In genomic region chr6:47135772-47136171, GRCh38 we compare ENCODE assay signal across 1 cellular context.
TF ChIP-seq lines count a peak whose summit lies in the region.

No MANE protein-coding gene starts in this region.

TF ChIP-seq in GM23338, 12 proteins besides CTCF, POLR2A, EP300 and RAD21 (continued from another document):
- TF ChIP-seq, protein P1, sequence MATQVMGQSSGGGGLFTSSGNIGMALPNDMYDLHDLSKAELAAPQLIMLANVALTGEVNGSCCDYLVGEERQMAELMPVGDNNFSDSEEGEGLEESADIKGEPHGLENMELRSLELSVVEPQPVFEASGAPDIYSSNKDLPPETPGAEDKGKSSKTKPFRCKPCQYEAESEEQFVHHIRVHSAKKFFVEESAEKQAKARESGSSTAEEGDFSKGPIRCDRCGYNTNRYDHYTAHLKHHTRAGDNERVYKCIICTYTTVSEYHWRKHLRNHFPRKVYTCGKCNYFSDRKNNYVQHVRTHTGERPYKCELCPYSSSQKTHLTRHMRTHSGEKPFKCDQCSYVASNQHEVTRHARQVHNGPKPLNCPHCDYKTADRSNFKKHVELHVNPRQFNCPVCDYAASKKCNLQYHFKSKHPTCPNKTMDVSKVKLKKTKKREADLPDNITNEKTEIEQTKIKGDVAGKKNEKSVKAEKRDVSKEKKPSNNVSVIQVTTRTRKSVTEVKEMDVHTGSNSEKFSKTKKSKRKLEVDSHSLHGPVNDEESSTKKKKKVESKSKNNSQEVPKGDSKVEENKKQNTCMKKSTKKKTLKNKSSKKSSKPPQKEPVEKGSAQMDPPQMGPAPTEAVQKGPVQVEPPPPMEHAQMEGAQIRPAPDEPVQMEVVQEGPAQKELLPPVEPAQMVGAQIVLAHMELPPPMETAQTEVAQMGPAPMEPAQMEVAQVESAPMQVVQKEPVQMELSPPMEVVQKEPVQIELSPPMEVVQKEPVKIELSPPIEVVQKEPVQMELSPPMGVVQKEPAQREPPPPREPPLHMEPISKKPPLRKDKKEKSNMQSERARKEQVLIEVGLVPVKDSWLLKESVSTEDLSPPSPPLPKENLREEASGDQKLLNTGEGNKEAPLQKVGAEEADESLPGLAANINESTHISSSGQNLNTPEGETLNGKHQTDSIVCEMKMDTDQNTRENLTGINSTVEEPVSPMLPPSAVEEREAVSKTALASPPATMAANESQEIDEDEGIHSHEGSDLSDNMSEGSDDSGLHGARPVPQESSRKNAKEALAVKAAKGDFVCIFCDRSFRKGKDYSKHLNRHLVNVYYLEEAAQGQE (IDR thresholded peaks at IDR 0.05; ENCODE audit: unreplicated experiment) = no peak
- TF ChIP-seq EZH2 (IDR thresholded peaks at IDR 0.05; ENCODE audit: low read depth, unreplicated experiment) (no peak), STAT1 (IDR thresholded peaks at IDR 0.05; ENCODE audit: unreplicated experiment) (no peak), JUNB (IDR thresholded peaks at IDR 0.05; ENCODE audit: unreplicated experiment) (no peak), NANOG (IDR thresholded peaks at IDR 0.05; ENCODE audit: borderline replicate concordance) (no peak), EZH2phosphoT487 (IDR thresholded peaks at IDR 0.05; ENCODE audit: unreplicated experiment) (no peak), ZNF114 (CRISPR knock-in tag; IDR thresholded peaks at IDR 0.05) (no peak), ZNF331 (CRISPR knock-in tag; IDR thresholded peaks at IDR 0.05; ENCODE audit: low read depth) (no peak), CREB1 (CRISPR knock-in tag; IDR thresholded peaks at IDR 0.05; ENCODE audit: low read depth) (no peak), ZNF462 (CRISPR knock-in tag; IDR thresholded peaks at IDR 0.05) (no peak), POLR2AphosphoS5 (IDR thresholded peaks at IDR 0.05; ENCODE audit: low read depth) (no peak)
